33 cellular contexts compared by ENCODE assay signal in the genomic region with DNA sequence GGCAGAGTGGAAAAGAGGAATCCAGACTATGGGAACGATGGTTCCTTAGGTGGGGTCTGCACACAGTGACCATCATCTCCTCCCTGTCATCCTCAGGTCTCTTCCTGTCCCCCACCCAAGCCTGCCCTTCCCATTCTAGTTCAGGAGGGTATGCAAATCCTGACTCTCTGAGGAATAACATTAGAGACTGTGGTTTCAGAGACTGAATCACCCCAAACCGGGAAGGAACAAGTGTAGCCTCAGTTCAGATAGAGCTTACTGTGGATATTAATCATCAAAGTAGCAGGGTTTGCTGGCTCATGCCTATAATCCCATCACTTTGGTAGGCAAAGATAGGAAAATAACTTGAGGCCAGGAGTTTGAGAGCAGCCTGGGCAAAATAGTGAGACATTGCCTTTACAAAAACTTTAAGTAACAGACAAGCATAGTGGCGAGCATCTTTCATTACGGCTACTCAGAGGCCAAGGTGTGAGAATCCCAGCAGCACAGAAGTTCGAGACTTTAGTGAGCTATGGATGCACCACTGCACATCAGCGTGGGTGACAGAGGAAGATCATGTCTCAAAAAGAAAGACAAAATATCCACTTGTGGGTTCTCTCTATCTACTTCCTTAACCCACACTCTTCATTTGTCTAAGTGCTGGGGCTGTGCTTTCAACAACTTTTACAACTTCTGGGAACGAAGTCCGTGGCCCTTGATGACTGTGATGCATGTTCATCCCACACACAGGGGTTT. TPM values are rescaled to one million over a fixed set of nuclear protein-coding genes. Genes with fewer than 3 reads are reported as not detected.
DNase-seq lines count a peak whose midpoint lies in the region; ATAC-seq and TF ChIP-seq lines count a peak whose summit lies in the region.
"Had no signal": no experiment of that assay in that cellular context is flagged by ENCODE, and none has a peak within 500 bp of the region (broad histone marks: within the 10 kb centered on the region; RNA-seq: fewer than 3 reads in every experiment).

No MANE protein-coding gene starts in this region.

- no peaks in the 10 kb centered on the region for H3K79me2 ChIP-seq in Karpas-422 (ENCODE audit: low read length)

- peaks cover 10% of the 10 kb centered on the region for H3K27me3 Mint-ChIP-seq in activated naive CD4-positive, alpha-beta T cell treated with anti-CD3 and anti-CD28 coated beads for 36 hours (ENCODE audit: low read depth)

- H3K4me3 ChIP-seq in GM12864 (ENCODE audit: low read depth, low read length) = no peak overlapping the region
- H3K4me3 ChIP-seq in Karpas-422 (ENCODE audit: low read length) = peak overlapping the region; percentile 40
- H3K4me3 ChIP-seq: colonic mucosa, GM23338, lower lobe of right lung, PC-9, thoracic aorta had no signal

- H3K9me3 ChIP-seq in Karpas-422 (ENCODE audit: low read length) = peaks cover 4% of the 10 kb centered on the region
- H3K9me3 ChIP-seq: colonic mucosa, lower lobe of right lung, thoracic aorta had no signal

- H3K36me3 Mint-ChIP-seq in activated naive CD4-positive, alpha-beta T cell treated with anti-CD3 and anti-CD28 coated beads for 36 hours (ENCODE audit: low read depth) = peaks cover 1% of the 10 kb centered on the region

- ATAC-seq in HG02678 (IDR thresholded peaks at IDR 0.05; ENCODE audit: unreplicated experiment) = no peak
- ATAC-seq: GM23338, HepG2, lower lobe of right lung had no signal

- peaks cover 5% of the 10 kb centered on the region for H3K9me3 Mint-ChIP-seq in activated naive CD4-positive, alpha-beta T cell treated with anti-CD3 and anti-CD28 coated beads for 36 hours

- no peak overlapping the region for H3K27ac Mint-ChIP-seq in activated naive CD4-positive, alpha-beta T cell treated with anti-CD3 and anti-CD28 coated beads for 36 hours
- H3K27ac Mint-ChIP-seq: activated CD8-positive, alpha-beta T cell treated with anti-CD3 and anti-CD28 coated beads for 36 hours; GM23338; HFFc6; natural killer cell treated with Interleukin-12 subunit alpha and Interleukin-12 subunit beta and Interleukin-15 and Interleukin-18, amount 100 ng/mL, for 72 hours had no signal

- peaks cover 3% of the 10 kb centered on the region; the same call in 1 of the 2 replicates for H3K27me3 ChIP-seq in Karpas-422 (ENCODE audit: low read length)
- H3K27me3 ChIP-seq: colonic mucosa had no signal

- intact Hi-C loops in activated naive CD4-positive, alpha-beta T cell treated with anti-CD3 and anti-CD28 coated beads for 36 hours (cut with micrococcal nuclease) = loop anchor here (5.0 kb wide), 1 partner anchor 154 kb away; a partner anchor contains a TSS

- no peaks in the 10 kb centered on the region for H3K4me1 Mint-ChIP-seq in activated naive CD4-positive, alpha-beta T cell treated with anti-CD3 and anti-CD28 coated beads for 36 hours (ENCODE audit: low read depth)
- H3K4me1 Mint-ChIP-seq: GM23338 had no signal

- peak overlapping the region; percentile 80 for H3K27ac ChIP-seq in Karpas-422 (ENCODE audit: low read length)
- H3K27ac ChIP-seq: colonic mucosa, lower lobe of right lung, PC-9, thoracic aorta had no signal

- no peaks in the 10 kb centered on the region for H4K20me1 ChIP-seq in Karpas-422 (ENCODE audit: insufficient read depth, low read depth, low read length)

- H3K4me3 Mint-ChIP-seq in activated naive CD4-positive, alpha-beta T cell treated with anti-CD3 and anti-CD28 coated beads for 36 hours = no peak overlapping the region
- H3K4me3 Mint-ChIP-seq: activated CD8-positive, alpha-beta T cell treated with anti-CD3 and anti-CD28 coated beads for 36 hours; GM23338; HFFc6; natural killer cell treated with Interleukin-12 subunit alpha and Interleukin-12 subunit beta and Interleukin-15 and Interleukin-18, amount 100 ng/mL, for 72 hours had no signal

- no peaks in the 10 kb centered on the region; the same call in 1 of the 2 replicates for H3K36me3 ChIP-seq in Karpas-422 (ENCODE audit: insufficient read depth, low read length)
- H3K36me3 ChIP-seq: colonic mucosa, lower lobe of right lung, thoracic aorta had no signal

- peaks cover 62% of the 10 kb centered on the region for H3K4me1 ChIP-seq in Karpas-422 (ENCODE audit: low read length)
- H3K4me1 ChIP-seq: colonic mucosa, lower lobe of right lung had no signal

- H3K9ac ChIP-seq in Karpas-422 (ENCODE audit: low read length) = peak overlapping the region; percentile 51

- H2AFZ ChIP-seq in Karpas-422 (ENCODE audit: low read length) = peak overlapping the region; percentile 31; the same call in 1 of the 2 replicates
- H2AFZ ChIP-seq: GM23338, PC-9 had no signal

- TF ChIP-seq CTCF in GM12864 (IDR thresholded peaks at IDR 0.05; ENCODE audit: low read depth, low read length, missing control alignments) = no peak

- H3K9me2 ChIP-seq in Karpas-422 (replicated peaks; ENCODE audit: insufficient read depth, low read length) = no peaks in the 10 kb centered on the region

- CTCF ChIA-PET in activated naive CD4-positive, alpha-beta T cell treated with anti-CD3 and anti-CD28 coated beads for 36 hours (lab: Charles Lee) = no interaction called here

- H3K4me2 ChIP-seq in Karpas-422 (ENCODE audit: low read depth, low read length, poor library complexity, severe bottlenecking) = peak overlapping the region; percentile 84
- H3K4me2 ChIP-seq: GM23338, PC-9 had no signal

- peak; percentile 40 for DNase-seq in activated naive CD4-positive, alpha-beta T cell treated with anti-CD3 and anti-CD28 coated beads for 36 hours
- no peak for DNase-seq in activated naive CD4-positive, alpha-beta T cell treated with Interleukin-2 at 50 U/mL for 16 hours
- DNase-seq in GM12864 (ENCODE audit: low read depth) (peak; percentile 38), Karpas-422 (peak; percentile 72), NCI-H187 (lab: John Stamatoyannopoulos, UW) (no peak), NCI-H748 (lab: John Stamatoyannopoulos, UW; ENCODE audit: unreplicated experiment) (no peak)
- peak; percentile 40 for DNase-seq in stimulated activated CD4-positive, alpha-beta T cell treated with anti-CD3 and anti-CD28 coated beads, Interleukin-1b, Interleukin-23, amount 100 ng/mL, for 48 hours
- DNase-seq: activated naive CD4-positive, alpha-beta T cell; C1 segment of cervical spinal cord; colonic mucosa; COR-L47; DMS79; effector CD8-positive, alpha-beta T cell; erythroblast; GF-D8; HFFc6; lower lobe of right lung; NCI-H1694 treated with DMSO at 0.1 percent for 48 hours; NCI-H2171 treated with DMSO at 0.1 percent for 48 hours; NCI-H510A treated with DMSO at 0.1 percent for 48 hours; NK-92 treated with Interleukin-12 subunit alpha and Interleukin-12 subunit beta, amount 100 ng/mL, for 24 hours; PC-9; Right ventricle myocardium superior; T1000 had no signal

RNA-seq across cellular contexts. Expression of a gene that starts 19.3 kb away (rescaled TPM):
- total RNA-seq in activated naive CD4-positive, alpha-beta T cell treated with anti-CD3 and anti-CD28 coated beads for 36 hours = not detected
- not detected in 2 replicates for total RNA-seq in Karpas-422 (2014; rRNA removed; shearing (Covaris generic); ENCODE audit: low replicate concordance)
- total RNA-seq: activated CD8-positive, alpha-beta T cell treated with anti-CD3 and anti-CD28 coated beads for 36 hours; colonic mucosa; GM23338; HepG2; HFFc6; kidney epithelial cell; lower lobe of right lung; mononuclear cell; natural killer cell treated with Interleukin-12 subunit alpha and Interleukin-12 subunit beta and Interleukin-15 and Interleukin-18, amount 100 ng/mL, for 72 hours; omental fat pad; PC-9; Right ventricle myocardium superior; thoracic aorta had no signal

RNA-seq across cellular contexts. Expression of a gene that starts 43.1 kb away (rescaled TPM):
- total RNA-seq in activated naive CD4-positive, alpha-beta T cell treated with anti-CD3 and anti-CD28 coated beads for 36 hours = 1 to 10 TPM; 7.7 to 9.1 TPM
- total RNA-seq in Karpas-422 (2014; rRNA removed; shearing (Covaris generic); ENCODE audit: low replicate concordance) = 5.9 and 11.1 TPM in 2 replicates

RNA-seq across cellular contexts. Expression of a gene that starts 50.4 kb away (rescaled TPM):
- total RNA-seq in activated naive CD4-positive, alpha-beta T cell treated with anti-CD3 and anti-CD28 coated beads for 36 hours = 1 to 10 TPM; 5.7 to 6.2 TPM
- total RNA-seq in Karpas-422 (2014; rRNA removed; shearing (Covaris generic); ENCODE audit: low replicate concordance) = 4.2 and 6.5 TPM in 2 replicates

Comparison
In these comparisons a context has a peak if more than half of its experiments do, and no peak if none do; other contexts are left out.
1. DNase-seq: peak in activated naive CD4-positive, alpha-beta T cell treated with anti-CD3 and anti-CD28 coated beads for 36 hours (single experiment), GM12864 (single experiment), Karpas-422 (single experiment) and stimulated activated CD4-positive, alpha-beta T cell treated with anti-CD3 and anti-CD28 coated beads, Interleukin-1b, Interleukin-23, amount 100 ng/mL, for 48 hours (single experiment); none in activated naive CD4-positive, alpha-beta T cell treated with Interleukin-2 at 50 U/mL for 16 hours (single experiment), NCI-H187 (0 of 2) and NCI-H748 (single experiment).